1 cellular context compared by ENCODE assay signal in genomic region chr6:35031611-35032529, GRCh38.
TF ChIP-seq lines count a peak whose summit lies in the region.

No MANE protein-coding gene starts in this region.

TF ChIP-seq in HepG2, 621 proteins besides CTCF, POLR2A, EP300 and RAD21 (continued from another document and continues in another):
- TF ChIP-seq ZNF513 (CRISPR knock-in tag; conservative IDR thresholded peaks at IDR 0.05) (0 out of 2 replicates have a peak, but pooled peaks have one; percentile 43), THYN1 (CRISPR knock-in tag; IDR thresholded peaks at IDR 0.05; ENCODE audit: borderline replicate concordance, low read depth) (no peak), MXD3 (CRISPR knock-in tag; IDR thresholded peaks at IDR 0.05) (no peak), ZNF614 (CRISPR knock-in tag; IDR thresholded peaks at IDR 0.05; ENCODE audit: borderline replicate concordance) (0 out of 2 replicates have a peak, but pooled peaks have one; percentile 30), HIC2 (CRISPR knock-in tag; IDR thresholded peaks at IDR 0.05; ENCODE audit: low read depth) (no peak), MTF2 (CRISPR knock-in tag; IDR thresholded peaks at IDR 0.05; ENCODE audit: borderline replicate concordance) (no peak), ZNF441 (CRISPR knock-in tag; IDR thresholded peaks at IDR 0.05; ENCODE audit: borderline replicate concordance) (no peak; the same call in 1 of the 2 replicates), MLLT10 (CRISPR knock-in tag; IDR thresholded peaks at IDR 0.05) (no peak), MZF1 (CRISPR knock-in tag; IDR thresholded peaks at IDR 0.05; ENCODE audit: borderline replicate concordance) (no peak), ZSCAN31 (CRISPR knock-in tag; IDR thresholded peaks at IDR 0.05; ENCODE audit: low read depth) (no peak; the same call in 1 of the 2 replicates), TGIF2 (CRISPR knock-in tag; IDR thresholded peaks at IDR 0.05) (no peak), ARHGAP35 (CRISPR knock-in tag; IDR thresholded peaks at IDR 0.05; ENCODE audit: borderline replicate concordance) (no peak), PHF20 (CRISPR knock-in tag; IDR thresholded peaks at IDR 0.05) (no peak), KDM5B (CRISPR knock-in tag; IDR thresholded peaks at IDR 0.05; ENCODE audit: borderline replicate concordance) (no peak), ZKSCAN1 (IDR thresholded peaks at IDR 0.05; ENCODE audit: low read length) (peak; percentile 93), ZNF101 (CRISPR knock-in tag; IDR thresholded peaks at IDR 0.05; ENCODE audit: borderline replicate concordance, low read depth) (no peak), SALL1 (CRISPR knock-in tag; IDR thresholded peaks at IDR 0.05) (peak; percentile 83), SRSF4 (IDR thresholded peaks at IDR 0.05; ENCODE audit: low read depth, low read length, poor library complexity, severe bottlenecking) (no peak), ZNF747 (CRISPR knock-in tag; IDR thresholded peaks at IDR 0.05; ENCODE audit: borderline replicate concordance) (no peak), ZHX2 (IDR thresholded peaks at IDR 0.05; ENCODE audit: low read depth) (no peak), ZHX2 (CRISPR knock-in tag; IDR thresholded peaks at IDR 0.05; ENCODE audit: borderline replicate concordance) (no peak), ZBTB42 (CRISPR knock-in tag; IDR thresholded peaks at IDR 0.05) (no peak), FOXJ3 (CRISPR knock-in tag; IDR thresholded peaks at IDR 0.05; ENCODE audit: borderline replicate concordance) (no peak), NCOA1 (CRISPR knock-in tag; IDR thresholded peaks at IDR 0.05) (no peak), GMEB2 (CRISPR knock-in tag; IDR thresholded peaks at IDR 0.05; ENCODE audit: low read depth) (no peak), NFYB (CRISPR knock-in tag; IDR thresholded peaks at IDR 0.05) (peak; percentile 10; the same call in 1 of the 2 replicates), ZBTB26 (CRISPR knock-in tag; IDR thresholded peaks at IDR 0.05; ENCODE audit: borderline replicate concordance) (0 out of 2 replicates have a peak, but pooled peaks have one; percentile 59), ZNF564 (CRISPR knock-in tag; IDR thresholded peaks at IDR 0.05) (no peak), PRDM10 (CRISPR knock-in tag; IDR thresholded peaks at IDR 0.05; ENCODE audit: low read depth) (no peak), CSRNP1 (CRISPR knock-in tag; IDR thresholded peaks at IDR 0.05) (no peak)
